ENCODE assay signal across 10 cellular contexts in the genomic region with DNA sequence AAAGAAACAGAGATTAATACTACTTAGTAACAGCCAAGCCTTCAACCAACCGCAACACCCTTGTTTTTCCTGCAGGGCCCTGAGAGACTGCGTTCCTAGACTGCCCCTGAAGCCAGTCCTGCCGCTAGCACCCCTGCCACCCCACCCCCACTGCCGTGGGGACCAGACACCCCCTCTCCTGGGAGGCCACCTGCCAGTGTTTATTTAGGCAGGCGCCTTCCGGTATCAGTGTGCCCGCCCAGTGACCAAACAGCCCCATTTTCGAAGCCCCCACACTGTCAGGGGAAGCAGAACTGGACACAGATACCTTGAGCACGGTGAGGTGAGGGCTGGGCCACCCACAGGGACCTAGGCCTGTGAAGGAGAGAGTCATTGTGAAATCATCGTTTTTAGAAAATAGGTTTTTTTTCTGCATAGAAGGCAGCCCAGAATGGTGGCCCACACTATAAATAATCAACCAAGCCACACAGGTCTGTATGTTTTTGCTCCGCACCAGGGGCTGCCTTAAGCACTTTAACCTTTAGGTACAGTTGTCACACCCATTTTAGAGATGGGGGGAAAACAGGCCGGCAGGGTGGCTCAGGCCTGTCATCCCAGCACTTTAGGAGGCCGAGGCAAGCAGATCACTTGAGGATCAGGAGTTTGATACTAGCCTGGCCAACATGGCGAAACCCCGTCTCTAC. TPM values are rescaled to one million over a fixed set of nuclear protein-coding genes. Genes with fewer than 3 reads are reported as not detected.
DNase-seq lines count a peak whose midpoint lies in the region; ATAC-seq and TF ChIP-seq lines count a peak whose summit lies in the region.
"Had no signal": no experiment of that assay in that cellular context is flagged by ENCODE, and none has a peak within 500 bp of the region (broad histone marks: within the 10 kb centered on the region; RNA-seq: fewer than 3 reads in every experiment).

No MANE protein-coding gene starts in this region.

- H3K27ac ChIP-seq in BLaER1 treated with 17β-estradiol and CSF1 and Interleukin-3, amounts not matched to agents 10 nM and 100 nM = peak overlapping the region in 10 of 11 experiments; percentile 3 to 74 (median 58); a peak in 18 of 22 replicates
- peak overlapping the region; percentile 34 for H3K27ac ChIP-seq in SJSA1
- no peak overlapping the region for H3K27ac ChIP-seq in brain microvascular endothelial cell
- H3K27ac ChIP-seq in left lung = peak overlapping the region in 1 of 2 donors; percentile 37
- H3K27ac ChIP-seq: parathyroid adenoma had no signal

- peaks cover 0 to 3% (median 0%) of the 10 kb centered on the region in 11 experiments; a peak in 3 of 22 replicates for H3K36me3 ChIP-seq in BLaER1 treated with 17β-estradiol and CSF1 and Interleukin-3, amounts not matched to agents 10 nM and 100 nM
- H3K36me3 ChIP-seq in SJSA1 (peaks cover 8% of the 10 kb centered on the region), brain microvascular endothelial cell (replicated peaks) (no peaks in the 10 kb centered on the region), left lung (no peaks in the 10 kb centered on the region), MG63 (peaks cover 3% of the 10 kb centered on the region; the same call in 1 of the 2 replicates)

- no peaks in the 10 kb centered on the region for H3K27me3 ChIP-seq in BLaER1 treated with 17β-estradiol and CSF1 and Interleukin-3, amounts not matched to agents 10 nM and 100 nM
- H3K27me3 ChIP-seq in SJSA1 (replicated peaks) (no peaks in the 10 kb centered on the region), brain microvascular endothelial cell (replicated peaks) (no peaks in the 10 kb centered on the region), left lung (no peaks in the 10 kb centered on the region), MG63 (no peaks in the 10 kb centered on the region)

- peak; percentile 66 for ATAC-seq in GM18909 (IDR thresholded peaks at IDR 0.05; ENCODE audit: poor library complexity, unreplicated experiment)
- ATAC-seq in HG03097 (IDR thresholded peaks at IDR 0.05; ENCODE audit: low FRiP score, unreplicated experiment) = peak; percentile 76
- no peak for ATAC-seq in left lung

- H4K20me1 ChIP-seq in BLaER1 treated with 17β-estradiol and CSF1 and Interleukin-3, amounts not matched to agents 10 nM and 100 nM = peaks cover 0 to 6% (median 4%) of the 10 kb centered on the region in 11 experiments; a peak in 10 of 22 replicates

- no peak for TF ChIP-seq CTCF in brain microvascular endothelial cell (IDR thresholded peaks at IDR 0.05; ENCODE audit: low read depth, low read length, missing control alignments)
- TF ChIP-seq CTCF in left lung (IDR thresholded peaks at IDR 0.05) = no peak

- DNase-seq in SJSA1 (ENCODE audit: low read depth in 1 of 2, low spot score in 2 of 2) (peak; percentile 96 to 99), brain microvascular endothelial cell (no peak), left lung (no peak), MG63 (no peak), medulla oblongata (ENCODE audit: extremely low spot score) (no peak)
- DNase-seq: KG1 had no signal

- in situ Hi-C loops in brain microvascular endothelial cell (cut with HindIII; ENCODE audit: low pct_ligation_motif_present, low sequenced_read_pairs) = no loop called here

- peaks cover 27 to 59% (median 49%) of the 10 kb centered on the region in 10 experiments for H3K4me1 ChIP-seq in BLaER1 treated with 17β-estradiol and CSF1 and Interleukin-3, amounts not matched to agents 10 nM and 100 nM
- H3K4me1 ChIP-seq in SJSA1 (replicated peaks) (peaks cover 62% of the 10 kb centered on the region), left lung (peaks cover 10 to 34% of the 10 kb centered on the region in 2 donors)

- H3K4me2 ChIP-seq in BLaER1 treated with 17β-estradiol and CSF1 and Interleukin-3, amounts not matched to agents 10 nM and 100 nM = peak overlapping the region; percentile 63 to 87 (median 75)

- peak overlapping the region; percentile 3 to 69 (median 48); a peak in 18 of 22 replicates for H3K9ac ChIP-seq in BLaER1 treated with 17β-estradiol and CSF1 and Interleukin-3, amounts not matched to agents 10 nM and 100 nM
- H3K9ac ChIP-seq: parathyroid adenoma had no signal

- intact Hi-C loops in left lung (cut with DNase I) = no loop called here

- 0 out of 20 replicates have a peak overlapping the region, but pooled peaks of 1 of the 10 experiments have one; percentile 1 for H3K4me3 ChIP-seq in BLaER1 treated with 17β-estradiol and CSF1 and Interleukin-3, amounts not matched to agents 10 nM and 100 nM
- H3K4me3 ChIP-seq in SJSA1 = no peak overlapping the region
- no peak overlapping the region for H3K4me3 ChIP-seq in brain microvascular endothelial cell (ENCODE audit: low read depth, low read length)
- H3K4me3 ChIP-seq in left lung = no peak overlapping the region
- no peak overlapping the region for H3K4me3 ChIP-seq in MG63

- no peaks in the 10 kb centered on the region for H3K9me3 ChIP-seq in BLaER1 treated with 17β-estradiol and CSF1 and Interleukin-3, amounts not matched to agents 10 nM and 100 nM (replicated peaks in 1 of 11)
- H3K9me3 ChIP-seq in SJSA1 (replicated peaks) (no peaks in the 10 kb centered on the region), left lung (no peaks in the 10 kb centered on the region), MG63 (no peaks in the 10 kb centered on the region)

RNA-seq across cellular contexts. Expression of a gene that starts 3.5 kb away (rescaled TPM):
- 530 and 694 TPM in 2 replicates for total RNA-seq in SJSA1 (2014; rRNA removed; shearing (Covaris generic))
- 100 to 1,000 TPM; 335 to 409 TPM for total RNA-seq in left lung
- 165 and 217 TPM in 2 replicates for total RNA-seq in MG63 (2014; rRNA removed; shearing (Covaris generic); ENCODE audit: low replicate concordance)

RNA-seq across cellular contexts. Expression of a gene that starts 28.3 kb away (rescaled TPM):
- total RNA-seq in SJSA1 (2014; rRNA removed; shearing (Covaris generic)) = 100 and 135 TPM in 2 replicates
- total RNA-seq in left lung = 10 to 100 TPM; 57.2 to 59.9 TPM
- total RNA-seq in MG63 (2014; rRNA removed; shearing (Covaris generic); ENCODE audit: low replicate concordance) = 29.7 and 46.0 TPM in 2 replicates

RNA-seq across cellular contexts. Expression of a gene that starts 36.7 kb away (rescaled TPM):
- 19.2 and 19.9 TPM in 2 replicates for total RNA-seq in SJSA1 (2014; rRNA removed; shearing (Covaris generic))
- total RNA-seq in left lung = 10 to 100 TPM; 35.2 to 70.5 TPM
- total RNA-seq in MG63 (2014; rRNA removed; shearing (Covaris generic); ENCODE audit: low replicate concordance) = 1.5 and 4.1 TPM in 2 replicates

Comparison
In these comparisons a context has a peak if more than half of its experiments do, and no peak if none do; other contexts are left out.
1. DNase-seq: peak in SJSA1 (2 of 2); none in brain microvascular endothelial cell (single experiment), left lung (0 of 2), MG63 (single experiment) and medulla oblongata (single experiment).